Comparison of ENCODE assay signal across 3 cellular contexts in the genomic region with DNA sequence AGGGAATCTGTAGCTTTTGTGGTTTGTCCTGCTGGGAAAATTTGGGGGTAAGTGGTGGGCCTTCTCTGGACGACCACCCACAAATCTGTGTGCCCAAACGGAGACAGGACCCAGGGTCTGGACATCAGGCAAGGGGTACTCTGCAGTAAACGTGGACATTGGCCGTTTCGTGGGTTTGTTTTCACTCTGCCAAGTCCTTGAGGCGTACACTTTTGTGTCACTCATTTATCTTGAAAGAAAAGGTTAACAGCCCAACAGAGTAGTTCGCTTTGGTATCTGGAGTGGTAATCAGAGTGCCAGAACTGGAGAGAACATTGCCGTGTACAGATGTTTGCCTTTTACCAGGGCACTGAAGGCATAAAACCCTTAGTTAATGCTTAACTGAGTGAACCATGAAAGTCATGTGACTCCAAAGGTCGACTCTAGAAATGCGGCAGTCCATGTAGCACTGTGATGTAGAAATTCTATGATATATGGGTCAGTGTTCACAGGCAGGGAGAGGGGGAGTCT.
TF ChIP-seq lines count a peak whose summit lies in the region.

No MANE protein-coding gene starts in this region.

TF ChIP-seq in HCT116, 20 proteins besides CTCF, POLR2A, EP300 and RAD21:
- TF ChIP-seq ZNF274 (IDR thresholded peaks at IDR 0.05; ENCODE audit: low read depth, low read length) (no peak), SRF (IDR thresholded peaks at IDR 0.05; ENCODE audit: low read depth) (no peak)

TF ChIP-seq in WTC11, 78 proteins besides CTCF, POLR2A, EP300 and RAD21:
- no peak for TF ChIP-seq TEAD4 (CRISPR knock-in tag; IDR thresholded peaks at IDR 0.05)
- TF ChIP-seq, protein P1, sequence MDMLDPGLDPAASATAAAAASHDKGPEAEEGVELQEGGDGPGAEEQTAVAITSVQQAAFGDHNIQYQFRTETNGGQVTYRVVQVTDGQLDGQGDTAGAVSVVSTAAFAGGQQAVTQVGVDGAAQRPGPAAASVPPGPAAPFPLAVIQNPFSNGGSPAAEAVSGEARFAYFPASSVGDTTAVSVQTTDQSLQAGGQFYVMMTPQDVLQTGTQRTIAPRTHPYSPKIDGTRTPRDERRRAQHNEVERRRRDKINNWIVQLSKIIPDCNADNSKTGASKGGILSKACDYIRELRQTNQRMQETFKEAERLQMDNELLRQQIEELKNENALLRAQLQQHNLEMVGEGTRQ (CRISPR knock-in tag; IDR thresholded peaks at IDR 0.05), result peak; percentile 40; the same call in 1 of the 2 replicates

TF ChIP-seq in HepG2, 621 proteins besides CTCF, POLR2A, EP300 and RAD21 (continues in another document):
- no peak for TF ChIP-seq HOXD1 (CRISPR knock-in tag; IDR thresholded peaks at IDR 0.05)
- TF ChIP-seq ZNF253 (CRISPR knock-in tag; IDR thresholded peaks at IDR 0.05; ENCODE audit: borderline replicate concordance), result no peak
- TF ChIP-seq, protein P2, sequence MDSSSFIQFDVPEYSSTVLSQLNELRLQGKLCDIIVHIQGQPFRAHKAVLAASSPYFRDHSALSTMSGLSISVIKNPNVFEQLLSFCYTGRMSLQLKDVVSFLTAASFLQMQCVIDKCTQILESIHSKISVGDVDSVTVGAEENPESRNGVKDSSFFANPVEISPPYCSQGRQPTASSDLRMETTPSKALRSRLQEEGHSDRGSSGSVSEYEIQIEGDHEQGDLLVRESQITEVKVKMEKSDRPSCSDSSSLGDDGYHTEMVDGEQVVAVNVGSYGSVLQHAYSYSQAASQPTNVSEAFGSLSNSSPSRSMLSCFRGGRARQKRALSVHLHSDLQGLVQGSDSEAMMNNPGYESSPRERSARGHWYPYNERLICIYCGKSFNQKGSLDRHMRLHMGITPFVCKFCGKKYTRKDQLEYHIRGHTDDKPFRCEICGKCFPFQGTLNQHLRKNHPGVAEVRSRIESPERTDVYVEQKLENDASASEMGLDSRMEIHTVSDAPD (CRISPR knock-in tag; IDR thresholded peaks at IDR 0.05), result peak; percentile 98
- TF ChIP-seq NR2F2 (IDR thresholded peaks at IDR 0.05; ENCODE audit: borderline replicate concordance, low read depth), result no peak; the same call in 1 of the 2 replicates
- no peak for TF ChIP-seq ZNF530 (CRISPR knock-in tag; IDR thresholded peaks at IDR 0.05; ENCODE audit: low read depth)
- TF ChIP-seq, protein P3, sequence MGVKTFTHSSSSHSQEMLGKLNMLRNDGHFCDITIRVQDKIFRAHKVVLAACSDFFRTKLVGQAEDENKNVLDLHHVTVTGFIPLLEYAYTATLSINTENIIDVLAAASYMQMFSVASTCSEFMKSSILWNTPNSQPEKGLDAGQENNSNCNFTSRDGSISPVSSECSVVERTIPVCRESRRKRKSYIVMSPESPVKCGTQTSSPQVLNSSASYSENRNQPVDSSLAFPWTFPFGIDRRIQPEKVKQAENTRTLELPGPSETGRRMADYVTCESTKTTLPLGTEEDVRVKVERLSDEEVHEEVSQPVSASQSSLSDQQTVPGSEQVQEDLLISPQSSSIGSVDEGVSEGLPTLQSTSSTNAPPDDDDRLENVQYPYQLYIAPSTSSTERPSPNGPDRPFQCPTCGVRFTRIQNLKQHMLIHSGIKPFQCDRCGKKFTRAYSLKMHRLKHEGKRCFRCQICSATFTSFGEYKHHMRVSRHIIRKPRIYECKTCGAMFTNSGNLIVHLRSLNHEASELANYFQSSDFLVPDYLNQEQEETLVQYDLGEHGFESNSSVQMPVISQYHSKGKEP (CRISPR knock-in tag; IDR thresholded peaks at IDR 0.05), result no peak
- TF ChIP-seq, protein P4, sequence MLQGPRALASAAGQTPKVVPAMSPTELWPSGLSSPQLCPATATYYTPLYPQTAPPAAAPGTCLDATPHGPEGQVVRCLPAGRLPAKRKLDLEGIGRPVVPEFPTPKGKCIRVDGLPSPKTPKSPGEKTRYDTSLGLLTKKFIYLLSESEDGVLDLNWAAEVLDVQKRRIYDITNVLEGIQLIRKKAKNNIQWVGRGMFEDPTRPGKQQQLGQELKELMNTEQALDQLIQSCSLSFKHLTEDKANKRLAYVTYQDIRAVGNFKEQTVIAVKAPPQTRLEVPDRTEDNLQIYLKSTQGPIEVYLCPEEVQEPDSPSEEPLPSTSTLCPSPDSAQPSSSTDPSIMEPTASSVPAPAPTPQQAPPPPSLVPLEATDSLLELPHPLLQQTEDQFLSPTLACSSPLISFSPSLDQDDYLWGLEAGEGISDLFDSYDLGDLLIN (CRISPR knock-in tag; IDR thresholded peaks at IDR 0.05; ENCODE audit: borderline replicate concordance), result 0 out of 2 replicates have a peak, but pooled peaks have one; percentile 35
- TF ChIP-seq ZNF12 (CRISPR knock-in tag; IDR thresholded peaks at IDR 0.05), result 0 out of 2 replicates have a peak, but pooled peaks have one; percentile 10
- TF ChIP-seq, protein P5, sequence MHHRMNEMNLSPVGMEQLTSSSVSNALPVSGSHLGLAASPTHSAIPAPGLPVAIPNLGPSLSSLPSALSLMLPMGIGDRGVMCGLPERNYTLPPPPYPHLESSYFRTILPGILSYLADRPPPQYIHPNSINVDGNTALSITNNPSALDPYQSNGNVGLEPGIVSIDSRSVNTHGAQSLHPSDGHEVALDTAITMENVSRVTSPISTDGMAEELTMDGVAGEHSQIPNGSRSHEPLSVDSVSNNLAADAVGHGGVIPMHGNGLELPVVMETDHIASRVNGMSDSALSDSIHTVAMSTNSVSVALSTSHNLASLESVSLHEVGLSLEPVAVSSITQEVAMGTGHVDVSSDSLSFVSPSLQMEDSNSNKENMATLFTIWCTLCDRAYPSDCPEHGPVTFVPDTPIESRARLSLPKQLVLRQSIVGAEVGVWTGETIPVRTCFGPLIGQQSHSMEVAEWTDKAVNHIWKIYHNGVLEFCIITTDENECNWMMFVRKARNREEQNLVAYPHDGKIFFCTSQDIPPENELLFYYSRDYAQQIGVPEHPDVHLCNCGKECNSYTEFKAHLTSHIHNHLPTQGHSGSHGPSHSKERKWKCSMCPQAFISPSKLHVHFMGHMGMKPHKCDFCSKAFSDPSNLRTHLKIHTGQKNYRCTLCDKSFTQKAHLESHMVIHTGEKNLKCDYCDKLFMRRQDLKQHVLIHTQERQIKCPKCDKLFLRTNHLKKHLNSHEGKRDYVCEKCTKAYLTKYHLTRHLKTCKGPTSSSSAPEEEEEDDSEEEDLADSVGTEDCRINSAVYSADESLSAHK (CRISPR knock-in tag; IDR thresholded peaks at IDR 0.05; ENCODE audit: borderline replicate concordance), result no peak
- no peak for TF ChIP-seq RBAK (CRISPR knock-in tag; IDR thresholded peaks at IDR 0.05)
- TF ChIP-seq, protein P6, sequence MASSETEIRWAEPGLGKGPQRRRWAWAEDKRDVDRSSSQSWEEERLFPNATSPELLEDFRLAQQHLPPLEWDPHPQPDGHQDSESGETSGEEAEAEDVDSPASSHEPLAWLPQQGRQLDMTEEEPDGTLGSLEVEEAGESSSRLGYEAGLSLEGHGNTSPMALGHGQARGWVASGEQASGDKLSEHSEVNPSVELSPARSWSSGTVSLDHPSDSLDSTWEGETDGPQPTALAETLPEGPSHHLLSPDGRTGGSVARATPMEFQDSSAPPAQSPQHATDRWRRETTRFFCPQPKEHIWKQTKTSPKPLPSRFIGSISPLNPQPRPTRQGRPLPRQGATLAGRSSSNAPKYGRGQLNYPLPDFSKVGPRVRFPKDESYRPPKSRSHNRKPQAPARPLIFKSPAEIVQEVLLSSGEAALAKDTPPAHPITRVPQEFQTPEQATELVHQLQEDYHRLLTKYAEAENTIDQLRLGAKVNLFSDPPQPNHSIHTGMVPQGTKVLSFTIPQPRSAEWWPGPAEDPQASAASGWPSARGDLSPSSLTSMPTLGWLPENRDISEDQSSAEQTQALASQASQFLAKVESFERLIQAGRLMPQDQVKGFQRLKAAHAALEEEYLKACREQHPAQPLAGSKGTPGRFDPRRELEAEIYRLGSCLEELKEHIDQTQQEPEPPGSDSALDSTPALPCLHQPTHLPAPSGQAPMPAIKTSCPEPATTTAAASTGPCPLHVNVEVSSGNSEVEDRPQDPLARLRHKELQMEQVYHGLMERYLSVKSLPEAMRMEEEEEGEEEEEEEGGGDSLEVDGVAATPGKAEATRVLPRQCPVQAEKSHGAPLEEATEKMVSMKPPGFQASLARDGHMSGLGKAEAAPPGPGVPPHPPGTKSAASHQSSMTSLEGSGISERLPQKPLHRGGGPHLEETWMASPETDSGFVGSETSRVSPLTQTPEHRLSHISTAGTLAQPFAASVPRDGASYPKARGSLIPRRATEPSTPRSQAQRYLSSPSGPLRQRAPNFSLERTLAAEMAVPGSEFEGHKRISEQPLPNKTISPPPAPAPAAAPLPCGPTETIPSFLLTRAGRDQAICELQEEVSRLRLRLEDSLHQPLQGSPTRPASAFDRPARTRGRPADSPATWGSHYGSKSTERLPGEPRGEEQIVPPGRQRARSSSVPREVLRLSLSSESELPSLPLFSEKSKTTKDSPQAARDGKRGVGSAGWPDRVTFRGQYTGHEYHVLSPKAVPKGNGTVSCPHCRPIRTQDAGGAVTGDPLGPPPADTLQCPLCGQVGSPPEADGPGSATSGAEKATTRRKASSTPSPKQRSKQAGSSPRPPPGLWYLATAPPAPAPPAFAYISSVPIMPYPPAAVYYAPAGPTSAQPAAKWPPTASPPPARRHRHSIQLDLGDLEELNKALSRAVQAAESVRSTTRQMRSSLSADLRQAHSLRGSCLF (CRISPR knock-in tag; IDR thresholded peaks at IDR 0.05; ENCODE audit: borderline replicate concordance), result peak; percentile 73; the same call in 1 of the 2 replicates
- TF ChIP-seq, protein P7, sequence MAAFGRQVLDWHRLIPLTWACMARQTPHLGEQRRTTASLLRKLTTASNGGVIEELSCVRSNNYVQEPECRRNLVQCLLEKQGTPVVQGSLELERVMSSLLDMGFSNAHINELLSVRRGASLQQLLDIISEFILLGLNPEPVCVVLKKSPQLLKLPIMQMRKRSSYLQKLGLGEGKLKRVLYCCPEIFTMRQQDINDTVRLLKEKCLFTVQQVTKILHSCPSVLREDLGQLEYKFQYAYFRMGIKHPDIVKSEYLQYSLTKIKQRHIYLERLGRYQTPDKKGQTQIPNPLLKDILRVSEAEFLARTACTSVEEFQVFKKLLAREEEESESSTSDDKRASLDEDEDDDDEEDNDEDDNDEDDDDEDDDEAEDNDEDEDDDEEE (CRISPR knock-in tag; IDR thresholded peaks at IDR 0.05), result no peak
- TF ChIP-seq MAZ (IDR thresholded peaks at IDR 0.05; ENCODE audit: borderline replicate concordance, low read depth, low read length), result no peak
- TF ChIP-seq MAZ (CRISPR knock-in tag; IDR thresholded peaks at IDR 0.05; ENCODE audit: low read depth), result no peak
- TF ChIP-seq CREB1 (IDR thresholded peaks at IDR 0.05), result no peak
- 0 out of 2 replicates have a peak, but pooled peaks have one; percentile 15 for TF ChIP-seq CREB1 (CRISPR knock-in tag; IDR thresholded peaks at IDR 0.05)
- TF ChIP-seq, protein P8, sequence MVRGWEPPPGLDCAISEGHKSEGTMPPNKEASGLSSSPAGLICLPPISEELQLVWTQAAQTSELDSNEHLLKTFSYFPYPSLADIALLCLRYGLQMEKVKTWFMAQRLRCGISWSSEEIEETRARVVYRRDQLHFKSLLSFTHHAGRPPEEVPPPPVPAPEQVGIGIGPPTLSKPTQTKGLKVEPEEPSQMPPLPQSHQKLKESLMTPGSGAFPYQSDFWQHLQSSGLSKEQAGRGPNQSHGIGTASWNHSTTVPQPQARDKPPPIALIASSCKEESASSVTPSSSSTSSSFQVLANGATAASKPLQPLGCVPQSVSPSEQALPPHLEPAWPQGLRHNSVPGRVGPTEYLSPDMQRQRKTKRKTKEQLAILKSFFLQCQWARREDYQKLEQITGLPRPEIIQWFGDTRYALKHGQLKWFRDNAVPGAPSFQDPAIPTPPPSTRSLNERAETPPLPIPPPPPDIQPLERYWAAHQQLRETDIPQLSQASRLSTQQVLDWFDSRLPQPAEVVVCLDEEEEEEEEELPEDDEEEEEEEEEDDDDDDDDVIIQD (CRISPR knock-in tag; IDR thresholded peaks at IDR 0.05; ENCODE audit: low read depth), result no peak; the same call in 1 of the 2 replicates
- no peak for TF ChIP-seq KLF15 (CRISPR knock-in tag; IDR thresholded peaks at IDR 0.05; ENCODE audit: borderline replicate concordance)
- TF ChIP-seq, protein P9, sequence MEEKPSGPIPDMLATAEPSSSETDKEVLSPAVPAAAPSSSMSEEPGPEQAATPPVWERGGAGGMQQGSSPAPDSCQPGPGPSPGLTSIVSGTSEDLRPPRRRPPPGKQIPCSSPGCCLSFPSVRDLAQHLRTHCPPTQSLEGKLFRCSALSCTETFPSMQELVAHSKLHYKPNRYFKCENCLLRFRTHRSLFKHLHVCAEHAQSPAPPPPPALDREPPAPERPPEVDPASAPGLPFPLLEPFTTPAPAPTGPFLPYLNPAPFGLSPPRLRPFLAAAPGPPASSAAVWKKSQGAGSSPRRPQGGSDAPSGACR (CRISPR knock-in tag; IDR thresholded peaks at IDR 0.05), result peak; percentile 61
- no peak for TF ChIP-seq AGO1 (IDR thresholded peaks at IDR 0.05; ENCODE audit: low read depth, low read length, poor library complexity, severe bottlenecking)
- TF ChIP-seq HOXA7 (CRISPR knock-in tag; IDR thresholded peaks at IDR 0.05), result no peak
- TF ChIP-seq, protein P10, sequence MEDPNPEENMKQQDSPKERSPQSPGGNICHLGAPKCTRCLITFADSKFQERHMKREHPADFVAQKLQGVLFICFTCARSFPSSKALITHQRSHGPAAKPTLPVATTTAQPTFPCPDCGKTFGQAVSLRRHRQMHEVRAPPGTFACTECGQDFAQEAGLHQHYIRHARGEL (CRISPR knock-in tag; IDR thresholded peaks at IDR 0.05), result no peak
- peak; percentile 84; the same call in 1 of the 2 replicates for TF ChIP-seq HNF4G (IDR thresholded peaks at IDR 0.05; ENCODE audit: borderline replicate concordance, low read depth, low read length)
- TF ChIP-seq HNF4G (CRISPR knock-in tag; IDR thresholded peaks at IDR 0.05; ENCODE audit: borderline replicate concordance, low read depth), result no peak; the same call in 1 of the 2 replicates
- TF ChIP-seq FOXP1 (IDR thresholded peaks at IDR 0.05), result no peak
- 0 out of 2 replicates have a peak, but pooled peaks have one; percentile 23 for TF ChIP-seq FOXP1 (CRISPR knock-in tag; IDR thresholded peaks at IDR 0.05)
- peak; percentile 60; the same call in 1 of the 2 replicates for TF ChIP-seq RAD51 (IDR thresholded peaks at IDR 0.05; ENCODE audit: borderline replicate concordance)
- TF ChIP-seq, protein P11, sequence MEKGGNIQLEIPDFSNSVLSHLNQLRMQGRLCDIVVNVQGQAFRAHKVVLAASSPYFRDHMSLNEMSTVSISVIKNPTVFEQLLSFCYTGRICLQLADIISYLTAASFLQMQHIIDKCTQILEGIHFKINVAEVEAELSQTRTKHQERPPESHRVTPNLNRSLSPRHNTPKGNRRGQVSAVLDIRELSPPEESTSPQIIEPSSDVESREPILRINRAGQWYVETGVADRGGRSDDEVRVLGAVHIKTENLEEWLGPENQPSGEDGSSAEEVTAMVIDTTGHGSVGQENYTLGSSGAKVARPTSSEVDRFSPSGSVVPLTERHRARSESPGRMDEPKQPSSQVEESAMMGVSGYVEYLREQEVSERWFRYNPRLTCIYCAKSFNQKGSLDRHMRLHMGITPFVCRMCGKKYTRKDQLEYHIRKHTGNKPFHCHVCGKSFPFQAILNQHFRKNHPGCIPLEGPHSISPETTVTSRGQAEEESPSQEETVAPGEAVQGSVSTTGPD (CRISPR knock-in tag; IDR thresholded peaks at IDR 0.05), result peak; percentile 92
- TF ChIP-seq, protein P12, sequence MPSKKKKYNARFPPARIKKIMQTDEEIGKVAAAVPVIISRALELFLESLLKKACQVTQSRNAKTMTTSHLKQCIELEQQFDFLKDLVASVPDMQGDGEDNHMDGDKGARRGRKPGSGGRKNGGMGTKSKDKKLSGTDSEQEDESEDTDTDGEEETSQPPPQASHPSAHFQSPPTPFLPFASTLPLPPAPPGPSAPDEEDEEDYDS (CRISPR knock-in tag; IDR thresholded peaks at IDR 0.05), result peak; percentile 92
- no peak for TF ChIP-seq ZBTB20 (CRISPR knock-in tag; IDR thresholded peaks at IDR 0.05; ENCODE audit: borderline replicate concordance, low read depth)
- no peak for TF ChIP-seq SMAD9 (CRISPR knock-in tag; IDR thresholded peaks at IDR 0.05)
